9 cellular contexts compared by ENCODE assay signal in genomic region chr2:207734264-207734635, GRCh38. TPM values are rescaled to one million over a fixed set of nuclear protein-coding genes. Genes with fewer than 3 reads are reported as not detected.
A peak's percentile ranks its signal among the peaks of the same experiment; 100 is the strongest.
DNase-seq lines count a peak whose midpoint lies in the region; ATAC-seq and TF ChIP-seq lines count a peak whose summit lies in the region.
"Had no signal": no experiment of that assay in that cellular context is flagged by ENCODE, and none has a peak within 500 bp of the region (broad histone marks: within the 10 kb centered on the region; RNA-seq: fewer than 3 reads in every experiment).

No MANE protein-coding gene starts in this region.

- H3K4me3 Mint-ChIP-seq in chondrocyte (ENCODE audit: unreplicated experiment) (no peak overlapping the region), neural crest cell (no peak overlapping the region)
- H3K4me3 Mint-ChIP-seq: dendritic cell treated with granulocyte-macrophage colony-stimulating factor and Interleukin-4, amounts not matched to agents 40 ng/mL and 50 ng/mL, for 4 days had no signal

- peaks cover 2% of the 10 kb centered on the region for H3K4me1 Mint-ChIP-seq in chondrocyte (ENCODE audit: low read depth)
- no peaks in the 10 kb centered on the region for H3K4me1 Mint-ChIP-seq in neural crest cell

- TF ChIP-seq CTCF in LNCAP (IDR thresholded peaks at IDR 0.05) (peak; percentile 66), chondrocyte (IDR thresholded peaks at IDR 0.05) (peak; percentile 79), neural crest cell (conservative IDR thresholded peaks at IDR 0.05) (peak; percentile 54)

- H3K27ac Mint-ChIP-seq in chondrocyte (ENCODE audit: unreplicated experiment) (no peak overlapping the region), neural crest cell (ENCODE audit: unreplicated experiment) (no peak overlapping the region)
- H3K27ac Mint-ChIP-seq: dendritic cell treated with granulocyte-macrophage colony-stimulating factor and Interleukin-4, amounts not matched to agents 40 ng/mL and 50 ng/mL, for 4 days had no signal

- no peaks in the 10 kb centered on the region for H3K27me3 Mint-ChIP-seq in chondrocyte (ENCODE audit: low read depth)
- H3K27me3 Mint-ChIP-seq in neural crest cell (ENCODE audit: low read depth): no peaks in the 10 kb centered on the region
- H3K27me3 Mint-ChIP-seq: dendritic cell treated with granulocyte-macrophage colony-stimulating factor and Interleukin-4, amounts not matched to agents 40 ng/mL and 50 ng/mL, for 4 days had no signal

- ATAC-seq in GM21619 (IDR thresholded peaks at IDR 0.05; ENCODE audit: unreplicated experiment) (no peak), GM18517 (IDR thresholded peaks at IDR 0.05; ENCODE audit: unreplicated experiment) (no peak)

- H3K9me3 Mint-ChIP-seq in chondrocyte (ENCODE audit: low read depth) (no peaks in the 10 kb centered on the region), neural crest cell (no peaks in the 10 kb centered on the region)
- H3K9me3 Mint-ChIP-seq: dendritic cell treated with granulocyte-macrophage colony-stimulating factor and Interleukin-4, amounts not matched to agents 40 ng/mL and 50 ng/mL, for 4 days had no signal

- H3K36me3 Mint-ChIP-seq in chondrocyte (ENCODE audit: low read depth) (peaks cover 13% of the 10 kb centered on the region), neural crest cell (ENCODE audit: low read depth) (peaks cover 8% of the 10 kb centered on the region)

- DNase-seq in EL: peak; percentile 10
- DNase-seq in chondrocyte (ENCODE audit: low spot score): no peak
- no peak for DNase-seq in neural crest cell (ENCODE audit: low read depth, low spot score)
- no peak for DNase-seq in amniotic stem cell (lab: John Stamatoyannopoulos, UW)
- no peak for DNase-seq in activated gamma-delta T cell treated with Interleukin-2 at 50 U/mL for 16 hours

RNA-seq across cellular contexts. Expression of gene CCNYL1, which starts 22.8 kb away (rescaled TPM):
- total RNA-seq in chondrocyte (17.4 to 25.3 TPM (median 24.7 TPM) in 3 replicates), neural crest cell (24.3 and 26.5 TPM in 2 replicates)

RNA-seq across cellular contexts. Expression of gene FZD5, which starts 35.5 kb away (rescaled TPM):
- total RNA-seq in chondrocyte: 0.63 to 1.1 TPM (median 0.82 TPM) in 3 replicates
- 2.4 and 2.5 TPM in 2 replicates for total RNA-seq in neural crest cell
